In the genomic region with DNA sequence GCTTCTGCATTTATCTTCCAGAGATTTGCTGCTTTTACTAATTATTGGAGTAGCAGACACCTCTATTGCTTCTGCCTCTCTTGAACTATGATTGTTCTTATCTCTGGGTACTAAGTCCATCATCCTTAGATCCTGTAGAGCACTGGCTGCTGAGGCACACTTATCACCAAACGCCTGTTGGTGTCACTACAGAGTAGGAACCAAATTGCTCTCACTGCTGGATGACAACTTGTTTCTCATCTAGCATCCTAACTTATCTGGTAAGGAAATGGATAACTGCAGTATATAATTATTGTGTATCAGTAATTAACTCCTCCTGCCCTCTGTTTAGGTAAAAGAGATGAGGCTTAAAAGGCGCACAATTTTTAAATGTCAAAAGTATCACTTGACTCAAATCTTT, we compare ENCODE assay signal across 1 cellular context.
TF ChIP-seq lines count a peak whose summit lies in the region.

No MANE protein-coding gene starts in this region.

TF ChIP-seq in GM23338, 12 proteins besides CTCF, POLR2A, EP300 and RAD21 (continued from another document):
- TF ChIP-seq, protein P1, sequence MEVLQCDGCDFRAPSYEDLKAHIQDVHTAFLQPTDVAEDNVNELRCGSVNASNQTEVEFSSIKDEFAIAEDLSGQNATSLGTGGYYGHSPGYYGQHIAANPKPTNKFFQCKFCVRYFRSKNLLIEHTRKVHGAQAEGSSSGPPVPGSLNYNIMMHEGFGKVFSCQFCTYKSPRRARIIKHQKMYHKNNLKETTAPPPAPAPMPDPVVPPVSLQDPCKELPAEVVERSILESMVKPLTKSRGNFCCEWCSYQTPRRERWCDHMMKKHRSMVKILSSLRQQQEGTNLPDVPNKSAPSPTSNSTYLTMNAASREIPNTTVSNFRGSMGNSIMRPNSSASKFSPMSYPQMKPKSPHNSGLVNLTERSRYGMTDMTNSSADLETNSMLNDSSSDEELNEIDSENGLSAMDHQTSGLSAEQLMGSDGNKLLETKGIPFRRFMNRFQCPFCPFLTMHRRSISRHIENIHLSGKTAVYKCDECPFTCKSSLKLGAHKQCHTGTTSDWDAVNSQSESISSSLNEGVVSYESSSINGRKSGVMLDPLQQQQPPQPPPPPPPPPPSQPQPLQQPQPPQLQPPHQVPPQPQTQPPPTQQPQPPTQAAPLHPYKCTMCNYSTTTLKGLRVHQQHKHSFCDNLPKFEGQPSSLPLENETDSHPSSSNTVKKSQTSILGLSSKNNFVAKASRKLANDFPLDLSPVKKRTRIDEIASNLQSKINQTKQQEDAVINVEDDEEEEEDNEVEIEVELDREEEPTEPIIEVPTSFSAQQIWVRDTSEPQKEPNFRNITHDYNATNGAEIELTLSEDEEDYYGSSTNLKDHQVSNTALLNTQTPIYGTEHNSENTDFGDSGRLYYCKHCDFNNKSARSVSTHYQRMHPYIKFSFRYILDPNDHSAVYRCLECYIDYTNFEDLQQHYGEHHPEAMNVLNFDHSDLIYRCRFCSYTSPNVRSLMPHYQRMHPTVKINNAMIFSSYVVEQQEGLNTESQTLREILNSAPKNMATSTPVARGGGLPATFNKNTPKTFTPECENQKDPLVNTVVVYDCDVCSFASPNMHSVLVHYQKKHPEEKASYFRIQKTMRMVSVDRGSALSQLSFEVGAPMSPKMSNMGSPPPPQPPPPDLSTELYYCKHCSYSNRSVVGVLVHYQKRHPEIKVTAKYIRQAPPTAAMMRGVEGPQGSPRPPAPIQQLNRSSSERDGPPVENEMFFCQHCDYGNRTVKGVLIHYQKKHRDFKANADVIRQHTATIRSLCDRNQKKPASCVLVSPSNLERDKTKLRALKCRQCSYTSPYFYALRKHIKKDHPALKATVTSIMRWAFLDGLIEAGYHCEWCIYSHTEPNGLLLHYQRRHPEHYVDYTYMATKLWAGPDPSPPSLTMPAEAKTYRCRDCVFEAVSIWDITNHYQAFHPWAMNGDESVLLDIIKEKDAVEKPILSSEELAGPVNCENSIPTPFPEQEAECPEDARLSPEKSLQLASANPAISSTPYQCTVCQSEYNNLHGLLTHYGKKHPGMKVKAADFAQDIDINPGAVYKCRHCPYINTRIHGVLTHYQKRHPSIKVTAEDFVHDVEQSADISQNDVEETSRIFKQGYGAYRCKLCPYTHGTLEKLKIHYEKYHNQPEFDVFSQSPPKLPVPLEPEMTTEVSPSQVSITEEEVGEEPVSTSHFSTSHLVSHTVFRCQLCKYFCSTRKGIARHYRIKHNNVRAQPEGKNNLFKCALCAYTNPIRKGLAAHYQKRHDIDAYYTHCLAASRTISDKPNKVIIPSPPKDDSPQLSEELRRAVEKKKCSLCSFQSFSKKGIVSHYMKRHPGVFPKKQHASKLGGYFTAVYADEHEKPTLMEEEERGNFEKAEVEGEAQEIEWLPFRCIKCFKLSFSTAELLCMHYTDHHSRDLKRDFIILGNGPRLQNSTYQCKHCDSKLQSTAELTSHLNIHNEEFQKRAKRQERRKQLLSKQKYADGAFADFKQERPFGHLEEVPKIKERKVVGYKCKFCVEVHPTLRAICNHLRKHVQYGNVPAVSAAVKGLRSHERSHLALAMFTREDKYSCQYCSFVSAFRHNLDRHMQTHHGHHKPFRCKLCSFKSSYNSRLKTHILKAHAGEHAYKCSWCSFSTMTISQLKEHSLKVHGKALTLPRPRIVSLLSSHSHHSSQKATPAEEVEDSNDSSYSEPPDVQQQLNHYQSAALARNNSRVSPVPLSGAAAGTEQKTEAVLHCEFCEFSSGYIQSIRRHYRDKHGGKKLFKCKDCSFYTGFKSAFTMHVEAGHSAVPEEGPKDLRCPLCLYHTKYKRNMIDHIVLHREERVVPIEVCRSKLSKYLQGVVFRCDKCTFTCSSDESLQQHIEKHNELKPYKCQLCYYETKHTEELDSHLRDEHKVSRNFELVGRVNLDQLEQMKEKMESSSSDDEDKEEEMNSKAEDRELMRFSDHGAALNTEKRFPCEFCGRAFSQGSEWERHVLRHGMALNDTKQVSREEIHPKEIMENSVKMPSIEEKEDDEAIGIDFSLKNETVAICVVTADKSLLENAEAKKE (CRISPR knock-in tag; IDR thresholded peaks at IDR 0.05), result no peak
- TF ChIP-seq JUNB (IDR thresholded peaks at IDR 0.05; ENCODE audit: unreplicated experiment) (no peak), EZH2 (IDR thresholded peaks at IDR 0.05; ENCODE audit: low read depth, unreplicated experiment) (no peak)
